Comparison of ENCODE assay signal across 12 cellular contexts in the genomic region with DNA sequence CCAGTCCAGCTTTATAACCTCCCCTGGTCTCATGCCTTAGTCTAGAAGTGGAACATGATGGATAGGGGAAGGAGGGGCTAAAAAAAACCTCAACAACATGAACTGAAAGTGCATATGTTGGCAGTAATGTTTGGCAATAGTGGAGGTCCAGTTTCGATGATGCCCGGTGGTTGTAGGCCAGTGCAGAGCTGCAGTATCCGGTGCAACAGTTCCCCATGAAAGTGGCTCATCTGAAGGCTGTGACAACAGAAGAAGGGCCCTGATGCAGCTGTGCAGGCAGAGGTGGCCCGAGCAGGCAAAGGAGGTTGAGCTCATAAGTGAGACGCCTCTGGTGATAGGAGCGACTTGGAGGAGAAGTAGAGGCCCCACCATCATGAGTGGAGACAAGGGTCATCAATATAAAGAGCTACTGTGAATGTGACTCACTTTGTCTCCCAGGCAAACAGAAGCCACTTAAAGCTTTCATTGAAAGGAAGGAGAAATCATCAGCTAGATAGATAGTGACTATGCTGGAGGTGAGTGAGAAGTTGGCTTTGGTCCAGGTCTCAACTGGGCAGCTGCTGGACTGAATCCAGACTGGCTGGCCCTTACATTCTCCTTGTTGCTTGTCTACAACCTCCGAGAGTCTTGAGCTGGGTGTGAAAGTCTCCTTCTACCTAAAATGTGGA. TPM values are rescaled to one million over a fixed set of nuclear protein-coding genes. Genes with fewer than 3 reads are reported as not detected.
DNase-seq lines count a peak whose midpoint lies in the region; ATAC-seq and TF ChIP-seq lines count a peak whose summit lies in the region.
"Had no signal": no experiment of that assay in that cellular context is flagged by ENCODE, and none has a peak within 500 bp of the region (broad histone marks: within the 10 kb centered on the region; RNA-seq: fewer than 3 reads in every experiment).

No MANE protein-coding gene starts in this region.

- no peak overlapping the region for H3K27ac ChIP-seq in upper lobe of right lung
- H3K27ac ChIP-seq in ascending aorta: no peak overlapping the region
- H3K27ac ChIP-seq: brain microvascular endothelial cell had no signal

- no peaks in the 10 kb centered on the region for H3K9me3 Mint-ChIP-seq in activated T-cell treated with anti-CD3 and anti-CD28 coated beads, Interleukin-2, amount 50 U/mL, for 72 hours
- H3K9me3 Mint-ChIP-seq in activated T-cell treated with anti-CD3 and anti-CD28 coated beads, Interleukin-2, amount 50 U/mL, for 4 hours: no peaks in the 10 kb centered on the region
- no peaks in the 10 kb centered on the region for H3K9me3 Mint-ChIP-seq in activated T-helper 2 cell treated with anti-CD3 and anti-CD28 coated beads, Interferon-gamma antibody, Interleukin-2, Interleukin-4, amounts not matched to agents 10 μg/mL and 5 μg/mL and 100 μg/mL, durations not matched to agents 14 hours and 24 hours and 36 hours
- H3K9me3 Mint-ChIP-seq: naive B cell had no signal

- no peak for ATAC-seq in activated T-cell treated with anti-CD3 and anti-CD28 coated beads, Interleukin-2, amount 50 U/mL, for 72 hours (replicated peaks in 1 of 2)
- no peak for ATAC-seq in activated T-cell treated with anti-CD3 and anti-CD28 coated beads, Interleukin-2, amount 50 U/mL, for 4 hours
- peak; percentile 82 for ATAC-seq in upper lobe of right lung
- no peak for ATAC-seq in GM21390 (IDR thresholded peaks at IDR 0.05; ENCODE audit: unreplicated experiment)

- H3K36me3 ChIP-seq in upper lobe of right lung (no peaks in the 10 kb centered on the region), ascending aorta (no peaks in the 10 kb centered on the region)
- H3K36me3 ChIP-seq: brain microvascular endothelial cell had no signal

- no peak for DNase-seq in activated T-cell treated with anti-CD3 and anti-CD28 coated beads, Interleukin-2, amount 50 U/mL, for 72 hours
- DNase-seq in activated T-cell treated with anti-CD3 and anti-CD28 coated beads, Interleukin-2, amount 50 U/mL, for 4 hours: no peak
- peak; percentile 95 for DNase-seq in NOMO-1 treated with DMSO at 0.1 percent for 48 hours (lab: John Stamatoyannopoulos, UW; ENCODE audit: unreplicated experiment)
- peak; percentile 51 for DNase-seq in globus pallidus (ENCODE audit: low spot score)
- DNase-seq in upper lobe of right lung: no peak
- DNase-seq in activated T-helper 2 cell treated with anti-CD3 and anti-CD28 coated beads, Interferon-gamma antibody, Interleukin-2, Interleukin-4, amounts not matched to agents 10 μg/mL and 5 μg/mL and 100 μg/mL, durations not matched to agents 14 hours and 24 hours and 36 hours (ENCODE audit: low spot score): no peak
- DNase-seq in ascending aorta (ENCODE audit: low spot score in 2 of 2): no peak
- DNase-seq: activated CD4-positive, alpha-beta T cell treated with anti-CD3 and anti-CD28 coated beads, Interleukin-2, amount 50 U/mL, for 4 hours; brain microvascular endothelial cell; naive B cell; trophoblast cell had no signal

- H3K27ac Mint-ChIP-seq in activated T-cell treated with anti-CD3 and anti-CD28 coated beads, Interleukin-2, amount 50 U/mL, for 72 hours: peak overlapping the region; percentile 45
- no peak overlapping the region for H3K27ac Mint-ChIP-seq in activated T-helper 2 cell treated with anti-CD3 and anti-CD28 coated beads, Interferon-gamma antibody, Interleukin-2, Interleukin-4, amounts not matched to agents 10 μg/mL and 5 μg/mL and 100 μg/mL, durations not matched to agents 14 hours and 24 hours and 36 hours

- intact Hi-C loops in upper lobe of right lung (cut with DNase I): no loop called here
- intact Hi-C loops in activated T-helper 2 cell treated with anti-CD3 and anti-CD28 coated beads, Interferon-gamma antibody, Interleukin-2, Interleukin-4, amounts not matched to agents 10 μg/mL and 5 μg/mL and 100 μg/mL, durations not matched to agents 14 hours and 24 hours and 36 hours (cut with micrococcal nuclease): no loop called here
- intact Hi-C loops in ascending aorta (cut with DNase I): no loop called here

- H3K27me3 ChIP-seq in upper lobe of right lung (no peaks in the 10 kb centered on the region), ascending aorta (no peaks in the 10 kb centered on the region)
- H3K27me3 ChIP-seq: brain microvascular endothelial cell had no signal

- H3K4me1 ChIP-seq in upper lobe of right lung (peaks cover 4% of the 10 kb centered on the region), ascending aorta (no peaks in the 10 kb centered on the region)

- H3K9me3 ChIP-seq in upper lobe of right lung (no peaks in the 10 kb centered on the region), ascending aorta (no peaks in the 10 kb centered on the region)

- no peaks in the 10 kb centered on the region for H3K36me3 Mint-ChIP-seq in activated T-cell treated with anti-CD3 and anti-CD28 coated beads, Interleukin-2, amount 50 U/mL, for 72 hours (ENCODE audit: insufficient read depth in 2 of 2)
- no peaks in the 10 kb centered on the region for H3K36me3 Mint-ChIP-seq in activated T-cell treated with anti-CD3 and anti-CD28 coated beads, Interleukin-2, amount 50 U/mL, for 4 hours (ENCODE audit: insufficient read depth)
- no peaks in the 10 kb centered on the region for H3K36me3 Mint-ChIP-seq in activated T-helper 2 cell treated with anti-CD3 and anti-CD28 coated beads, Interferon-gamma antibody, Interleukin-2, Interleukin-4, amounts not matched to agents 10 μg/mL and 5 μg/mL and 100 μg/mL, durations not matched to agents 14 hours and 24 hours and 36 hours (ENCODE audit: low read depth)
- H3K36me3 Mint-ChIP-seq: naive B cell had no signal

- no peaks in the 10 kb centered on the region for H3K27me3 Mint-ChIP-seq in activated T-cell treated with anti-CD3 and anti-CD28 coated beads, Interleukin-2, amount 50 U/mL, for 72 hours (ENCODE audit: low read depth)
- H3K27me3 Mint-ChIP-seq in activated T-cell treated with anti-CD3 and anti-CD28 coated beads, Interleukin-2, amount 50 U/mL, for 4 hours (ENCODE audit: low read depth): peaks cover 4% of the 10 kb centered on the region
- peaks cover 5% of the 10 kb centered on the region for H3K27me3 Mint-ChIP-seq in activated T-helper 2 cell treated with anti-CD3 and anti-CD28 coated beads, Interferon-gamma antibody, Interleukin-2, Interleukin-4, amounts not matched to agents 10 μg/mL and 5 μg/mL and 100 μg/mL, durations not matched to agents 14 hours and 24 hours and 36 hours (ENCODE audit: low read depth)

- no peak overlapping the region for H3K4me3 Mint-ChIP-seq in activated T-cell treated with anti-CD3 and anti-CD28 coated beads, Interleukin-2, amount 50 U/mL, for 72 hours
- no peak overlapping the region for H3K4me3 Mint-ChIP-seq in activated T-cell treated with anti-CD3 and anti-CD28 coated beads, Interleukin-2, amount 50 U/mL, for 4 hours
- no peak overlapping the region for H3K4me3 Mint-ChIP-seq in activated T-helper 2 cell treated with anti-CD3 and anti-CD28 coated beads, Interferon-gamma antibody, Interleukin-2, Interleukin-4, amounts not matched to agents 10 μg/mL and 5 μg/mL and 100 μg/mL, durations not matched to agents 14 hours and 24 hours and 36 hours (ENCODE audit: low read depth)
- H3K4me3 Mint-ChIP-seq: naive B cell had no signal

- H3K4me1 Mint-ChIP-seq in activated T-cell treated with anti-CD3 and anti-CD28 coated beads, Interleukin-2, amount 50 U/mL, for 72 hours (ENCODE audit: low read depth): peaks cover 5% of the 10 kb centered on the region
- no peaks in the 10 kb centered on the region for H3K4me1 Mint-ChIP-seq in activated T-cell treated with anti-CD3 and anti-CD28 coated beads, Interleukin-2, amount 50 U/mL, for 4 hours (ENCODE audit: low read depth)
- peaks cover 2% of the 10 kb centered on the region for H3K4me1 Mint-ChIP-seq in activated T-helper 2 cell treated with anti-CD3 and anti-CD28 coated beads, Interferon-gamma antibody, Interleukin-2, Interleukin-4, amounts not matched to agents 10 μg/mL and 5 μg/mL and 100 μg/mL, durations not matched to agents 14 hours and 24 hours and 36 hours (ENCODE audit: low read depth)

- TF ChIP-seq CTCF in upper lobe of right lung (IDR thresholded peaks at IDR 0.05) (no peak), ascending aorta (IDR thresholded peaks at IDR 0.05) (no peak)

- H3K4me3 ChIP-seq in upper lobe of right lung (no peak overlapping the region), ascending aorta (no peak overlapping the region)

RNA-seq across cellular contexts. Expression of gene CREG1, which starts 10.2 kb away (rescaled TPM):
- total RNA-seq in activated T-cell treated with anti-CD3 and anti-CD28 coated beads, Interleukin-2, amount 50 U/mL, for 72 hours: 1 to 10 TPM; 7.4 to 8.3 TPM
- 10 to 100 TPM; 12.5 to 14.5 (median 14.3) TPM for total RNA-seq in activated T-cell treated with anti-CD3 and anti-CD28 coated beads, Interleukin-2, amount 50 U/mL, for 4 hours
- total RNA-seq in upper lobe of right lung (171 TPM), ascending aorta (170 TPM)
- 13.8 and 15.6 TPM in 2 replicates for total RNA-seq in activated T-helper 2 cell treated with anti-CD3 and anti-CD28 coated beads, Interferon-gamma antibody, Interleukin-2, Interleukin-4, amounts not matched to agents 10 μg/mL and 5 μg/mL and 100 μg/mL, durations not matched to agents 14 hours and 24 hours and 36 hours

RNA-seq across cellular contexts. Expression of gene CD247, which starts 45.4 kb away (rescaled TPM):
- 100 to 1,000 TPM; 160 to 178 TPM for total RNA-seq in activated T-cell treated with anti-CD3 and anti-CD28 coated beads, Interleukin-2, amount 50 U/mL, for 72 hours
- total RNA-seq in activated T-cell treated with anti-CD3 and anti-CD28 coated beads, Interleukin-2, amount 50 U/mL, for 4 hours: 10 to 100 TPM; 63.7 to 93.5 (median 73.2) TPM
- total RNA-seq in upper lobe of right lung (8.9 TPM), ascending aorta (3.7 TPM)
- total RNA-seq in activated T-helper 2 cell treated with anti-CD3 and anti-CD28 coated beads, Interferon-gamma antibody, Interleukin-2, Interleukin-4, amounts not matched to agents 10 μg/mL and 5 μg/mL and 100 μg/mL, durations not matched to agents 14 hours and 24 hours and 36 hours: 193 and 196 TPM in 2 replicates

Comparison
In these comparisons a context has a peak if more than half of its experiments do, and no peak if none do; other contexts are left out.
1. DNase-seq: peak in NOMO-1 treated with DMSO at 0.1 percent for 48 hours (single experiment) and globus pallidus (single experiment); none in activated T-cell treated with anti-CD3 and anti-CD28 coated beads, Interleukin-2, amount 50 U/mL, for 72 hours (0 of 2), activated T-cell treated with anti-CD3 and anti-CD28 coated beads, Interleukin-2, amount 50 U/mL, for 4 hours (single experiment), upper lobe of right lung (single experiment), activated T-helper 2 cell treated with anti-CD3 and anti-CD28 coated beads, Interferon-gamma antibody, Interleukin-2, Interleukin-4, amounts not matched to agents 10 μg/mL and 5 μg/mL and 100 μg/mL, durations not matched to agents 14 hours and 24 hours and 36 hours (single experiment) and ascending aorta (0 of 2).
2. RNA of gene CREG1, which starts 10.2 kb away (total RNA-seq): 171 TPM in upper lobe of right lung (single experiment) and 170 TPM in ascending aorta (single experiment); 13.8 to 15.6 TPM in activated T-helper 2 cell treated with anti-CD3 and anti-CD28 coated beads, Interferon-gamma antibody, Interleukin-2, Interleukin-4, amounts not matched to agents 10 μg/mL and 5 μg/mL and 100 μg/mL, durations not matched to agents 14 hours and 24 hours and 36 hours, 12.5 to 14.5 TPM in activated T-cell treated with anti-CD3 and anti-CD28 coated beads, Interleukin-2, amount 50 U/mL, for 4 hours and 7.4 to 8.3 TPM in activated T-cell treated with anti-CD3 and anti-CD28 coated beads, Interleukin-2, amount 50 U/mL, for 72 hours; every median in the first group is over 10 times any median in the second.